Comparison of ENCODE assay signal across 17 cellular contexts in genomic region chr9:113707953-113708695, GRCh38.
"Had no signal": no experiment of that assay in that cellular context is flagged by ENCODE, and none has a peak within 500 bp of the region (broad histone marks: within the 10 kb centered on the region; RNA-seq: fewer than 3 reads in every experiment).

No MANE protein-coding gene starts in this region.

- H3K4me1 Mint-ChIP-seq: activated CD4-positive, alpha-beta memory T cell treated with anti-CD3 and anti-CD28 coated beads, Interleukin-2, amount 10 ng/mL, durations not matched to agents 7 days and 5 days; activated naive CD8-positive, alpha-beta T cell treated with anti-CD3 and anti-CD28 coated beads, Interleukin-2, amount 50 U/mL, for 24 hours; activated T-helper 17 cell treated with anti-CD3 and anti-CD28 coated beads, Interleukin-2, amount 50 U/mL, for 72 hours; T-helper 17 cell had no signal

- H3K27me3 Mint-ChIP-seq: activated CD4-positive, alpha-beta memory T cell treated with anti-CD3 and anti-CD28 coated beads, Interleukin-2, amount 10 ng/mL, durations not matched to agents 7 days and 5 days had no signal

- H3K36me3 ChIP-seq: ascending aorta, esophagus muscularis mucosa had no signal

- H3K4me3 Mint-ChIP-seq: activated CD4-positive, alpha-beta memory T cell treated with anti-CD3 and anti-CD28 coated beads, Interleukin-2, amount 10 ng/mL, durations not matched to agents 7 days and 5 days; activated naive CD4-positive, alpha-beta T cell treated with anti-CD3 and anti-CD28 coated beads for 36 hours; activated naive CD8-positive, alpha-beta T cell treated with anti-CD3 and anti-CD28 coated beads, Interleukin-2, amount 50 U/mL, for 24 hours; activated T-helper 17 cell treated with anti-CD3 and anti-CD28 coated beads, Interleukin-2, amount 50 U/mL, for 72 hours; stimulated activated effector memory CD8-positive, alpha-beta T cell treated with anti-CD3 and anti-CD28 coated beads, Interleukin-12 subunit alpha, Interleukin-12 subunit beta, amount 100 ng/mL, for 72 hours; T-helper 17 cell; WTC11 had no signal

- H3K36me3 Mint-ChIP-seq: stimulated activated effector memory CD8-positive, alpha-beta T cell treated with anti-CD3 and anti-CD28 coated beads, Interleukin-12 subunit alpha, Interleukin-12 subunit beta, amount 100 ng/mL, for 72 hours had no signal

- H3K9me3 Mint-ChIP-seq: activated naive CD4-positive, alpha-beta T cell treated with anti-CD3 and anti-CD28 coated beads for 36 hours; activated naive CD8-positive, alpha-beta T cell treated with anti-CD3 and anti-CD28 coated beads, Interleukin-2, amount 50 U/mL, for 24 hours; activated T-helper 17 cell treated with anti-CD3 and anti-CD28 coated beads, Interleukin-2, amount 50 U/mL, for 72 hours; stimulated activated effector memory CD8-positive, alpha-beta T cell treated with anti-CD3 and anti-CD28 coated beads, Interleukin-12 subunit alpha, Interleukin-12 subunit beta, amount 100 ng/mL, for 72 hours had no signal

- DNase-seq: activated CD4-positive, alpha-beta memory T cell treated with anti-CD3 and anti-CD28 coated beads, Interleukin-2, amount 10 ng/mL, durations not matched to agents 7 days and 5 days; activated CD4-positive, alpha-beta T cell treated with anti-CD3 and anti-CD28 coated beads for 4 hours; activated naive CD4-positive, alpha-beta T cell treated with anti-CD3 and anti-CD28 coated beads for 36 hours; activated naive CD8-positive, alpha-beta T cell treated with anti-CD3 and anti-CD28 coated beads, Interleukin-2, amount 50 U/mL, for 24 hours; activated T-cell treated with anti-CD3 and anti-CD28 coated beads for 4 hours; hippocampal formation; kidney; left ventricle myocardium superior; mesendoderm; stimulated activated CD4-positive, alpha-beta T cell treated with anti-CD3 and anti-CD28 coated beads, Interleukin-12 subunit alpha, Interleukin-12 subunit beta, amount 100 ng/mL, for 4 hours; stimulated activated CD4-positive, alpha-beta T cell treated with anti-CD3 and anti-CD28 coated beads, Interleukin-2, amount 100 ng/mL, for 24 hours; T-helper 17 cell had no signal

- H3K27ac ChIP-seq: ascending aorta, esophagus muscularis mucosa had no signal

- H3K9me3 ChIP-seq: ascending aorta had no signal

- ATAC-seq: activated naive CD8-positive, alpha-beta T cell treated with anti-CD3 and anti-CD28 coated beads, Interleukin-2, amount 50 U/mL, for 24 hours; activated T-helper 17 cell treated with anti-CD3 and anti-CD28 coated beads, Interleukin-2, amount 50 U/mL, for 72 hours; left ventricle myocardium superior; stimulated activated effector memory CD8-positive, alpha-beta T cell treated with anti-CD3 and anti-CD28 coated beads, Interleukin-12 subunit alpha, Interleukin-12 subunit beta, amount 100 ng/mL, for 72 hours; T-helper 17 cell had no signal

- H3K27me3 ChIP-seq: ascending aorta had no signal

- H3K27ac Mint-ChIP-seq: activated CD4-positive, alpha-beta memory T cell treated with anti-CD3 and anti-CD28 coated beads, Interleukin-2, amount 10 ng/mL, durations not matched to agents 7 days and 5 days; activated naive CD4-positive, alpha-beta T cell treated with anti-CD3 and anti-CD28 coated beads for 36 hours; activated naive CD8-positive, alpha-beta T cell treated with anti-CD3 and anti-CD28 coated beads, Interleukin-2, amount 50 U/mL, for 24 hours; activated T-helper 17 cell treated with anti-CD3 and anti-CD28 coated beads, Interleukin-2, amount 50 U/mL, for 72 hours; stimulated activated effector memory CD8-positive, alpha-beta T cell treated with anti-CD3 and anti-CD28 coated beads, Interleukin-12 subunit alpha, Interleukin-12 subunit beta, amount 100 ng/mL, for 72 hours; T-helper 17 cell; WTC11 had no signal

- H3K4me1 ChIP-seq: ascending aorta, esophagus muscularis mucosa had no signal

- H3K4me3 ChIP-seq: ascending aorta, esophagus muscularis mucosa had no signal
